Comparison of ENCODE assay signal across 1 cellular context in the genomic region with DNA sequence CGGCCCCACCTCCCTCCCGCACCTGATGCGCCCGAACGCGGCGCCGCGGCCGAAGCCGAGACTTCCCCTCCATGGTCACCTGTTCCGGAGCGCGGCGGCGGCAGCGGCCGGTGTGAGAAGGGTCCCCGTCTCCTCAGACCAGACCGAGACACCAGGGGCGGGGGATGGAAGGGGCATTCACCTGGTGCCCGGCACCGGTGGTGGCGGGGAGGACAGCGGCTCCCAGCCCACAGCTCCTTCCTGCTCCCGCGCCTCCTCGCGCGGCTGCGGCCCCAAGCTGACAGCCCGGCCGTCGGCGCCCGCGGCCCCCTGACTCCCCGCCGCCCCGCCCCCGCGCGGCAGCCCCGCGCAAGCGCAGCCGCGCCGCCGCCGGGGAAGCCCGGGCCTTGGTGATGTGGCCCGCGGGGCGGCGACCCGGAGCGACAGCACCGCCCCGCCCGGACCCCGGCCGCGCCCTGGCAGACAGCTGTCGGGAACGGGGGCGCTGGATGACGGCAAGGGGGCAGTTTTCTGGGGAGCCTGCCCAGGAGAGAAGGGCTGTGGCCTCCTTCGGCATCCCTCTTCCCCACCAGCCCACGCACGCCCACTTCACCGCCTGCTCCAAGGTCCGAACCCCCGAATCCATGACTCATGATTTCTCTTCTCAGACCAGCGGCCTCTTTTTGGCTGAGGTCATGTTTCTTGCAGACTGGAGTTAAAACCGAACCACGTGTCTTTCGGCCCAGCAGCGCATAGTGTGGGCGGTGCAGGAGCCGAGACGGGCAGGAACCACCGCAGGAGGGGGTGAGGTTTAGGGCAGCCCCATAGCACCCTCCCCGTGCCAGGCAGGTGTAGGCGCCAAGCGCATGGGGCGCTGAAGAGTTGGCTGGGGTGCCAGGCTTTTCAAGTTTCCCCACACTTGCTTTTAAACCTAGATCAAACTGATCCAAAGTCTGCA.
TF ChIP-seq lines count a peak whose summit lies in the region.

TSS of gene SLC41A2 (minus strand) at position 282 of the 937 bp plus-strand sequence. CDS start 29,763 bp downstream, outside the sequence.

TF ChIP-seq in HepG2, 621 proteins besides CTCF, POLR2A, EP300 and RAD21 (continued from another document and continues in another):
- TF ChIP-seq, protein P1, sequence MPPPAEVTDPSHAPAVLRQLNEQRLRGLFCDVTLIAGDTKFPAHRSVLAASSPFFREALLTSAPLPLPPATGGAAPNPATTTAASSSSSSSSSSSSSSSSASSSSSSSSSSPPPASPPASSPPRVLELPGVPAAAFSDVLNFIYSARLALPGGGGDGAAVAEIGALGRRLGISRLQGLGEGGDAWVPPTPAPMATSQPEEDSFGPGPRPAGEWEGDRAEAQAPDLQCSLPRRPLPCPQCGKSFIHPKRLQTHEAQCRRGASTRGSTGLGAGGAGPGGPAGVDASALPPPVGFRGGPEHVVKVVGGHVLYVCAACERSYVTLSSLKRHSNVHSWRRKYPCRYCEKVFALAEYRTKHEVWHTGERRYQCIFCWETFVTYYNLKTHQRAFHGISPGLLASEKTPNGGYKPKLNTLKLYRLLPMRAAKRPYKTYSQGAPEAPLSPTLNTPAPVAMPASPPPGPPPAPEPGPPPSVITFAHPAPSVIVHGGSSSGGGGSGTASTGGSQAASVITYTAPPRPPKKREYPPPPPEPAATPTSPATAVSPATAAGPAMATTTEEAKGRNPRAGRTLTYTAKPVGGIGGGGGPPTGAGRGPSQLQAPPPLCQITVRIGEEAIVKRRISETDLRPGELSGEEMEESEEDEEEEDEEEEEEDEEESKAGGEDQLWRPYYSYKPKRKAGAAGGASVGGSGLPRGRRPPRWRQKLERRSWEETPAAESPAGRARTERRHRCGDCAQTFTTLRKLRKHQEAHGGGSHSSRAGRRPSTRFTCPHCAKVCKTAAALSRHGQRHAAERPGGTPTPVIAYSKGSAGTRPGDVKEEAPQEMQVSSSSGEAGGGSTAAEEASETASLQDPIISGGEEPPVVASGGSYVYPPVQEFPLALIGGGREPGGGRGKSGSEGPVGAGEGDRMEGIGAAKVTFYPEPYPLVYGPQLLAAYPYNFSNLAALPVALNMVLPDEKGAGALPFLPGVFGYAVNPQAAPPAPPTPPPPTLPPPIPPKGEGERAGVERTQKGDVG (CRISPR knock-in tag; IDR thresholded peaks at IDR 0.05; ENCODE audit: borderline replicate concordance): no peak
- TF ChIP-seq ZNF253 (CRISPR knock-in tag; IDR thresholded peaks at IDR 0.05; ENCODE audit: borderline replicate concordance): no peak
- TF ChIP-seq ZGPAT (CRISPR knock-in tag; IDR thresholded peaks at IDR 0.05): 0 out of 2 replicates have a peak, but pooled peaks have one; percentile 43
- TF ChIP-seq ADNP (CRISPR knock-in tag; IDR thresholded peaks at IDR 0.05): no peak
- TF ChIP-seq NR2F2 (IDR thresholded peaks at IDR 0.05; ENCODE audit: borderline replicate concordance, low read depth): no peak
- no peak for TF ChIP-seq MTF2 (CRISPR knock-in tag; IDR thresholded peaks at IDR 0.05; ENCODE audit: borderline replicate concordance)
- no peak for TF ChIP-seq ZNF136 (CRISPR knock-in tag; IDR thresholded peaks at IDR 0.05; ENCODE audit: low read depth)
- TF ChIP-seq SP140L (CRISPR knock-in tag; IDR thresholded peaks at IDR 0.05; ENCODE audit: borderline replicate concordance): no peak
- TF ChIP-seq RXRB (CRISPR knock-in tag; IDR thresholded peaks at IDR 0.05; ENCODE audit: borderline replicate concordance): no peak; the same call in 1 of the 2 replicates
- no peak; the same call in 1 of the 2 replicates for TF ChIP-seq ATF7-NPFF (CRISPR knock-in tag; IDR thresholded peaks at IDR 0.05; ENCODE audit: low read depth)
- no peak for TF ChIP-seq ZNF546 (CRISPR knock-in tag; conservative IDR thresholded peaks at IDR 0.05)
- peak; percentile 60; the same call in 1 of the 2 replicates for TF ChIP-seq YEATS4 (CRISPR knock-in tag; IDR thresholded peaks at IDR 0.05; ENCODE audit: borderline replicate concordance)
- peak; percentile 34; the same call in 1 of the 2 replicates for TF ChIP-seq MED1 (CRISPR knock-in tag; IDR thresholded peaks at IDR 0.05)
- TF ChIP-seq ZNF446 (CRISPR knock-in tag; IDR thresholded peaks at IDR 0.05): no peak
- peak; percentile 16; the same call in 1 of the 2 replicates for TF ChIP-seq KLF12 (CRISPR knock-in tag; IDR thresholded peaks at IDR 0.05; ENCODE audit: borderline replicate concordance)
- TF ChIP-seq ZSCAN25 (CRISPR knock-in tag; IDR thresholded peaks at IDR 0.05): no peak
- TF ChIP-seq PAWR (CRISPR knock-in tag; IDR thresholded peaks at IDR 0.05; ENCODE audit: borderline replicate concordance): no peak
- TF ChIP-seq, protein P2, sequence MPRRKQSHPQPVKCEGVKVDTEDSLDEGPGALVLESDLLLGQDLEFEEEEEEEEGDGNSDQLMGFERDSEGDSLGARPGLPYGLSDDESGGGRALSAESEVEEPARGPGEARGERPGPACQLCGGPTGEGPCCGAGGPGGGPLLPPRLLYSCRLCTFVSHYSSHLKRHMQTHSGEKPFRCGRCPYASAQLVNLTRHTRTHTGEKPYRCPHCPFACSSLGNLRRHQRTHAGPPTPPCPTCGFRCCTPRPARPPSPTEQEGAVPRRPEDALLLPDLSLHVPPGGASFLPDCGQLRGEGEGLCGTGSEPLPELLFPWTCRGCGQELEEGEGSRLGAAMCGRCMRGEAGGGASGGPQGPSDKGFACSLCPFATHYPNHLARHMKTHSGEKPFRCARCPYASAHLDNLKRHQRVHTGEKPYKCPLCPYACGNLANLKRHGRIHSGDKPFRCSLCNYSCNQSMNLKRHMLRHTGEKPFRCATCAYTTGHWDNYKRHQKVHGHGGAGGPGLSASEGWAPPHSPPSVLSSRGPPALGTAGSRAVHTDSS (CRISPR knock-in tag; conservative IDR thresholded peaks at IDR 0.05): no peak
- TF ChIP-seq, protein P3, sequence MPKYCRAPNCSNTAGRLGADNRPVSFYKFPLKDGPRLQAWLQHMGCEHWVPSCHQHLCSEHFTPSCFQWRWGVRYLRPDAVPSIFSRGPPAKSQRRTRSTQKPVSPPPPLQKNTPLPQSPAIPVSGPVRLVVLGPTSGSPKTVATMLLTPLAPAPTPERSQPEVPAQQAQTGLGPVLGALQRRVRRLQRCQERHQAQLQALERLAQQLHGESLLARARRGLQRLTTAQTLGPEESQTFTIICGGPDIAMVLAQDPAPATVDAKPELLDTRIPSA (CRISPR knock-in tag; IDR thresholded peaks at IDR 0.05; ENCODE audit: borderline replicate concordance): no peak
- TF ChIP-seq HDAC2 (CRISPR knock-in tag; IDR thresholded peaks at IDR 0.05): no peak
- no peak for TF ChIP-seq ZNF792 (CRISPR knock-in tag; IDR thresholded peaks at IDR 0.05)
- TF ChIP-seq FOXC1 (CRISPR knock-in tag; IDR thresholded peaks at IDR 0.05; ENCODE audit: borderline replicate concordance): no peak
- TF ChIP-seq ZNF3 (CRISPR knock-in tag; IDR thresholded peaks at IDR 0.05): no peak
- TF ChIP-seq MNT (IDR thresholded peaks at IDR 0.05): peak; percentile 30; the same call in 1 of the 2 replicates
- TF ChIP-seq RFX3 (CRISPR knock-in tag; IDR thresholded peaks at IDR 0.05): no peak
- TF ChIP-seq NFYC (CRISPR knock-in tag; IDR thresholded peaks at IDR 0.05): no peak
- 0 out of 2 replicates have a peak, but pooled peaks have one; percentile 30 for TF ChIP-seq CBFB (CRISPR knock-in tag; IDR thresholded peaks at IDR 0.05)
- TF ChIP-seq ZNF567 (CRISPR knock-in tag; IDR thresholded peaks at IDR 0.05; ENCODE audit: borderline replicate concordance): no peak
- peak; percentile 21 for TF ChIP-seq ZNF451 (CRISPR knock-in tag; IDR thresholded peaks at IDR 0.05)
- 0 out of 2 replicates have a peak, but pooled peaks have one; percentile 37 for TF ChIP-seq ZNF644 (CRISPR knock-in tag; IDR thresholded peaks at IDR 0.05; ENCODE audit: low read depth)
- TF ChIP-seq ZNF746 (CRISPR knock-in tag; IDR thresholded peaks at IDR 0.05): no peak
- TF ChIP-seq ESRRA (CRISPR knock-in tag; IDR thresholded peaks at IDR 0.05; ENCODE audit: low read depth): no peak
- 0 out of 2 replicates have a peak, but pooled peaks have one; percentile 8 for TF ChIP-seq RFXAP (CRISPR knock-in tag; IDR thresholded peaks at IDR 0.05; ENCODE audit: borderline replicate concordance)
- no peak for TF ChIP-seq HMGXB3 (CRISPR knock-in tag; IDR thresholded peaks at IDR 0.05; ENCODE audit: borderline replicate concordance)
- TF ChIP-seq PCBP1 (IDR thresholded peaks at IDR 0.05; ENCODE audit: borderline replicate concordance, low read depth, low read length): no peak
- TF ChIP-seq, protein P4, sequence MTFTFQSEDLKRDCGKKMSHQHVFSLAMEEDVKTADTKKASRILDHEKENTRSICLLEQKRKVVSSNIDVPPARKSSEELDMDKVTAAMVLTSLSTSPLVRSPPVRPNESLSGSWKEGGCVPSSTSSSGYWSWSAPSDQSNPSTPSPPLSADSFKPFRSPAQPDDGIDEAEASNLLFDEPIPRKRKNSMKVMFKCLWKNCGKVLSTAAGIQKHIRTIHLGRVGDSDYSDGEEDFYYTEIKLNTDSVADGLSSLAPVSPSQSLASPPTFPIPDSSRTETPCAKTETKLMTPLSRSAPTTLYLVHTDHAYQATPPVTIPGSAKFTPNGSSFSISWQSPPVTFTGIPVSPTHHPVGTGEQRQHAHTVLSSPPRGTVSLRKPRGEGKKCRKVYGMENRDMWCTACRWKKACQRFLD (CRISPR knock-in tag; IDR thresholded peaks at IDR 0.05; ENCODE audit: borderline replicate concordance): no peak
- no peak for TF ChIP-seq ZNF780A (CRISPR knock-in tag; IDR thresholded peaks at IDR 0.05)
- TF ChIP-seq SP2 (CRISPR knock-in tag; IDR thresholded peaks at IDR 0.05): 0 out of 2 replicates have a peak, but pooled peaks have one; percentile 39
- no peak for TF ChIP-seq NFIC (IDR thresholded peaks at IDR 0.05; ENCODE audit: low read length)
- TF ChIP-seq PHF20 (CRISPR knock-in tag; IDR thresholded peaks at IDR 0.05): peak; percentile 32; the same call in 1 of the 2 replicates
- TF ChIP-seq NR2C2 (CRISPR knock-in tag; IDR thresholded peaks at IDR 0.05; ENCODE audit: borderline replicate concordance): 0 out of 2 replicates have a peak, but pooled peaks have one; percentile 8
- no peak; the same call in 1 of the 2 replicates for TF ChIP-seq KDM5B (CRISPR knock-in tag; IDR thresholded peaks at IDR 0.05; ENCODE audit: borderline replicate concordance)
- TF ChIP-seq ZNF616 (CRISPR knock-in tag; IDR thresholded peaks at IDR 0.05; ENCODE audit: low read depth): no peak
- TF ChIP-seq ZBTB1 (CRISPR knock-in tag; IDR thresholded peaks at IDR 0.05; ENCODE audit: borderline replicate concordance): no peak
- TF ChIP-seq TIGD3 (CRISPR knock-in tag; IDR thresholded peaks at IDR 0.05; ENCODE audit: borderline replicate concordance): no peak
- TF ChIP-seq SYNCRIP (IDR thresholded peaks at IDR 0.05; ENCODE audit: insufficient read depth, low read depth, low read length): no peak
- no peak for TF ChIP-seq DPF2 (CRISPR knock-in tag; IDR thresholded peaks at IDR 0.05; ENCODE audit: borderline replicate concordance, low read depth)
